1 cellular context compared by ENCODE assay signal in the genomic region with DNA sequence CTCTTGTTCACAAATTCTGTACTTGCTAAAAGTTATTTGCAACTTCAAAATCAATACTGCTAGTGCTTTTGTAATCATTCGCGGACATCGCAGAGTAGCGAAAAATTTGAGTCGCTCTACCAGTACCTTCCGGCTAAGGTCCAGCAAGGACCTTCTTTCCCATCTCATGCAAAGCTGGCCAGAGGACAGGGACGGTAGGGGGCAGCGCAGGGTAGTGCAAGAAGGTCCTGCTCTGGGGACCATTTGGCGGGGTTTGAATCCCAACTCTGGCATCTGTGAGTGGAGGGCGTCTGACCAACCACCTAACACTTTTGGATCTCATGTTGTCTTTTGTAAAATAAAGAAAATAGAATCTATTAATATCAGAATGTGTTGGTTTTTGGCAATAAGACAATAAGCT.
TF ChIP-seq lines count a peak whose summit lies in the region.

No MANE protein-coding gene starts in this region.

TF ChIP-seq in WTC11, 78 proteins besides CTCF, POLR2A, EP300 and RAD21:
- TF ChIP-seq, protein P1, sequence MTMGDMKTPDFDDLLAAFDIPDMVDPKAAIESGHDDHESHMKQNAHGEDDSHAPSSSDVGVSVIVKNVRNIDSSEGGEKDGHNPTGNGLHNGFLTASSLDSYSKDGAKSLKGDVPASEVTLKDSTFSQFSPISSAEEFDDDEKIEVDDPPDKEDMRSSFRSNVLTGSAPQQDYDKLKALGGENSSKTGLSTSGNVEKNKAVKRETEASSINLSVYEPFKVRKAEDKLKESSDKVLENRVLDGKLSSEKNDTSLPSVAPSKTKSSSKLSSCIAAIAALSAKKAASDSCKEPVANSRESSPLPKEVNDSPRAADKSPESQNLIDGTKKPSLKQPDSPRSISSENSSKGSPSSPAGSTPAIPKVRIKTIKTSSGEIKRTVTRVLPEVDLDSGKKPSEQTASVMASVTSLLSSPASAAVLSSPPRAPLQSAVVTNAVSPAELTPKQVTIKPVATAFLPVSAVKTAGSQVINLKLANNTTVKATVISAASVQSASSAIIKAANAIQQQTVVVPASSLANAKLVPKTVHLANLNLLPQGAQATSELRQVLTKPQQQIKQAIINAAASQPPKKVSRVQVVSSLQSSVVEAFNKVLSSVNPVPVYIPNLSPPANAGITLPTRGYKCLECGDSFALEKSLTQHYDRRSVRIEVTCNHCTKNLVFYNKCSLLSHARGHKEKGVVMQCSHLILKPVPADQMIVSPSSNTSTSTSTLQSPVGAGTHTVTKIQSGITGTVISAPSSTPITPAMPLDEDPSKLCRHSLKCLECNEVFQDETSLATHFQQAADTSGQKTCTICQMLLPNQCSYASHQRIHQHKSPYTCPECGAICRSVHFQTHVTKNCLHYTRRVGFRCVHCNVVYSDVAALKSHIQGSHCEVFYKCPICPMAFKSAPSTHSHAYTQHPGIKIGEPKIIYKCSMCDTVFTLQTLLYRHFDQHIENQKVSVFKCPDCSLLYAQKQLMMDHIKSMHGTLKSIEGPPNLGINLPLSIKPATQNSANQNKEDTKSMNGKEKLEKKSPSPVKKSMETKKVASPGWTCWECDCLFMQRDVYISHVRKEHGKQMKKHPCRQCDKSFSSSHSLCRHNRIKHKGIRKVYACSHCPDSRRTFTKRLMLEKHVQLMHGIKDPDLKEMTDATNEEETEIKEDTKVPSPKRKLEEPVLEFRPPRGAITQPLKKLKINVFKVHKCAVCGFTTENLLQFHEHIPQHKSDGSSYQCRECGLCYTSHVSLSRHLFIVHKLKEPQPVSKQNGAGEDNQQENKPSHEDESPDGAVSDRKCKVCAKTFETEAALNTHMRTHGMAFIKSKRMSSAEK (CRISPR knock-in tag; IDR thresholded peaks at IDR 0.05; ENCODE audit: borderline replicate concordance): no peak
- TF ChIP-seq, protein P2, sequence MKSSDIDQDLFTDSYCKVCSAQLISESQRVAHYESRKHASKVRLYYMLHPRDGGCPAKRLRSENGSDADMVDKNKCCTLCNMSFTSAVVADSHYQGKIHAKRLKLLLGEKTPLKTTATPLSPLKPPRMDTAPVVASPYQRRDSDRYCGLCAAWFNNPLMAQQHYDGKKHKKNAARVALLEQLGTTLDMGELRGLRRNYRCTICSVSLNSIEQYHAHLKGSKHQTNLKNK (CRISPR knock-in tag; IDR thresholded peaks at IDR 0.05): no peak
- TF ChIP-seq ZNF396 (CRISPR knock-in tag; IDR thresholded peaks at IDR 0.05; ENCODE audit: borderline replicate concordance): no peak
- no peak for TF ChIP-seq MYBL2 (CRISPR knock-in tag; IDR thresholded peaks at IDR 0.05)
- TF ChIP-seq, protein P3, sequence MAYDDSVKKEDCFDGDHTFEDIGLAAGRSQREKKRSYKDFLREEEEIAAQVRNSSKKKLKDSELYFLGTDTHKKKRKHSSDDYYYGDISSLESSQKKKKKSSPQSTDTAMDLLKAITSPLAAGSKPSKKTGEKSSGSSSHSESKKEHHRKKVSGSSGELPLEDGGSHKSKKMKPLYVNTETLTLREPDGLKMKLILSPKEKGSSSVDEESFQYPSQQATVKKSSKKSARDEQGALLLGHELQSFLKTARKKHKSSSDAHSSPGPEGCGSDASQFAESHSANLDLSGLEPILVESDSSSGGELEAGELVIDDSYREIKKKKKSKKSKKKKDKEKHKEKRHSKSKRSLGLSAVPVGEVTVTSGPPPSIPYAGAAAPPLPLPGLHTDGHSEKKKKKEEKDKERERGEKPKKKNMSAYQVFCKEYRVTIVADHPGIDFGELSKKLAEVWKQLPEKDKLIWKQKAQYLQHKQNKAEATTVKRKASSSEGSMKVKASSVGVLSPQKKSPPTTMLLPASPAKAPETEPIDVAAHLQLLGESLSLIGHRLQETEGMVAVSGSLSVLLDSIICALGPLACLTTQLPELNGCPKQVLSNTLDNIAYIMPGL (CRISPR knock-in tag; IDR thresholded peaks at IDR 0.05): no peak
- no peak for TF ChIP-seq ZNF416 (CRISPR knock-in tag; IDR thresholded peaks at IDR 0.05)
- TF ChIP-seq, protein P4, sequence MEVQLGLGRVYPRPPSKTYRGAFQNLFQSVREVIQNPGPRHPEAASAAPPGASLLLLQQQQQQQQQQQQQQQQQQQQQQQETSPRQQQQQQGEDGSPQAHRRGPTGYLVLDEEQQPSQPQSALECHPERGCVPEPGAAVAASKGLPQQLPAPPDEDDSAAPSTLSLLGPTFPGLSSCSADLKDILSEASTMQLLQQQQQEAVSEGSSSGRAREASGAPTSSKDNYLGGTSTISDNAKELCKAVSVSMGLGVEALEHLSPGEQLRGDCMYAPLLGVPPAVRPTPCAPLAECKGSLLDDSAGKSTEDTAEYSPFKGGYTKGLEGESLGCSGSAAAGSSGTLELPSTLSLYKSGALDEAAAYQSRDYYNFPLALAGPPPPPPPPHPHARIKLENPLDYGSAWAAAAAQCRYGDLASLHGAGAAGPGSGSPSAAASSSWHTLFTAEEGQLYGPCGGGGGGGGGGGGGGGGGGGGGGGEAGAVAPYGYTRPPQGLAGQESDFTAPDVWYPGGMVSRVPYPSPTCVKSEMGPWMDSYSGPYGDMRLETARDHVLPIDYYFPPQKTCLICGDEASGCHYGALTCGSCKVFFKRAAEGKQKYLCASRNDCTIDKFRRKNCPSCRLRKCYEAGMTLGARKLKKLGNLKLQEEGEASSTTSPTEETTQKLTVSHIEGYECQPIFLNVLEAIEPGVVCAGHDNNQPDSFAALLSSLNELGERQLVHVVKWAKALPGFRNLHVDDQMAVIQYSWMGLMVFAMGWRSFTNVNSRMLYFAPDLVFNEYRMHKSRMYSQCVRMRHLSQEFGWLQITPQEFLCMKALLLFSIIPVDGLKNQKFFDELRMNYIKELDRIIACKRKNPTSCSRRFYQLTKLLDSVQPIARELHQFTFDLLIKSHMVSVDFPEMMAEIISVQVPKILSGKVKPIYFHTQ (CRISPR knock-in tag; IDR thresholded peaks at IDR 0.05): no peak
- TF ChIP-seq ZBTB21 (CRISPR knock-in tag; IDR thresholded peaks at IDR 0.05; ENCODE audit: borderline replicate concordance): no peak
- TF ChIP-seq ZNF317 (CRISPR knock-in tag; IDR thresholded peaks at IDR 0.05; ENCODE audit: borderline replicate concordance, low read depth): no peak
- no peak for TF ChIP-seq ATF1 (CRISPR knock-in tag; IDR thresholded peaks at IDR 0.05)
- TF ChIP-seq GTF2I (CRISPR knock-in tag; conservative IDR thresholded peaks at IDR 0.05): no peak
- TF ChIP-seq, protein P5, sequence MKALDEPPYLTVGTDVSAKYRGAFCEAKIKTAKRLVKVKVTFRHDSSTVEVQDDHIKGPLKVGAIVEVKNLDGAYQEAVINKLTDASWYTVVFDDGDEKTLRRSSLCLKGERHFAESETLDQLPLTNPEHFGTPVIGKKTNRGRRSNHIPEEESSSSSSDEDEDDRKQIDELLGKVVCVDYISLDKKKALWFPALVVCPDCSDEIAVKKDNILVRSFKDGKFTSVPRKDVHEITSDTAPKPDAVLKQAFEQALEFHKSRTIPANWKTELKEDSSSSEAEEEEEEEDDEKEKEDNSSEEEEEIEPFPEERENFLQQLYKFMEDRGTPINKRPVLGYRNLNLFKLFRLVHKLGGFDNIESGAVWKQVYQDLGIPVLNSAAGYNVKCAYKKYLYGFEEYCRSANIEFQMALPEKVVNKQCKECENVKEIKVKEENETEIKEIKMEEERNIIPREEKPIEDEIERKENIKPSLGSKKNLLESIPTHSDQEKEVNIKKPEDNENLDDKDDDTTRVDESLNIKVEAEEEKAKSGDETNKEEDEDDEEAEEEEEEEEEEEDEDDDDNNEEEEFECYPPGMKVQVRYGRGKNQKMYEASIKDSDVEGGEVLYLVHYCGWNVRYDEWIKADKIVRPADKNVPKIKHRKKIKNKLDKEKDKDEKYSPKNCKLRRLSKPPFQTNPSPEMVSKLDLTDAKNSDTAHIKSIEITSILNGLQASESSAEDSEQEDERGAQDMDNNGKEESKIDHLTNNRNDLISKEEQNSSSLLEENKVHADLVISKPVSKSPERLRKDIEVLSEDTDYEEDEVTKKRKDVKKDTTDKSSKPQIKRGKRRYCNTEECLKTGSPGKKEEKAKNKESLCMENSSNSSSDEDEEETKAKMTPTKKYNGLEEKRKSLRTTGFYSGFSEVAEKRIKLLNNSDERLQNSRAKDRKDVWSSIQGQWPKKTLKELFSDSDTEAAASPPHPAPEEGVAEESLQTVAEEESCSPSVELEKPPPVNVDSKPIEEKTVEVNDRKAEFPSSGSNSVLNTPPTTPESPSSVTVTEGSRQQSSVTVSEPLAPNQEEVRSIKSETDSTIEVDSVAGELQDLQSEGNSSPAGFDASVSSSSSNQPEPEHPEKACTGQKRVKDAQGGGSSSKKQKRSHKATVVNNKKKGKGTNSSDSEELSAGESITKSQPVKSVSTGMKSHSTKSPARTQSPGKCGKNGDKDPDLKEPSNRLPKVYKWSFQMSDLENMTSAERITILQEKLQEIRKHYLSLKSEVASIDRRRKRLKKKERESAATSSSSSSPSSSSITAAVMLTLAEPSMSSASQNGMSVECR (CRISPR knock-in tag; IDR thresholded peaks at IDR 0.05; ENCODE audit: borderline replicate concordance): no peak
- no peak for TF ChIP-seq NR2C2 (CRISPR knock-in tag; IDR thresholded peaks at IDR 0.05)
- TF ChIP-seq CREM (CRISPR knock-in tag; IDR thresholded peaks at IDR 0.05): no peak
- TF ChIP-seq, protein P6, sequence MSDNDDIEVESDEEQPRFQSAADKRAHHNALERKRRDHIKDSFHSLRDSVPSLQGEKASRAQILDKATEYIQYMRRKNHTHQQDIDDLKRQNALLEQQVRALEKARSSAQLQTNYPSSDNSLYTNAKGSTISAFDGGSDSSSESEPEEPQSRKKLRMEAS (CRISPR knock-in tag; IDR thresholded peaks at IDR 0.05): no peak
- TF ChIP-seq IRF2 (CRISPR knock-in tag; IDR thresholded peaks at IDR 0.05; ENCODE audit: borderline replicate concordance, low read depth): no peak
- TF ChIP-seq, protein P7, sequence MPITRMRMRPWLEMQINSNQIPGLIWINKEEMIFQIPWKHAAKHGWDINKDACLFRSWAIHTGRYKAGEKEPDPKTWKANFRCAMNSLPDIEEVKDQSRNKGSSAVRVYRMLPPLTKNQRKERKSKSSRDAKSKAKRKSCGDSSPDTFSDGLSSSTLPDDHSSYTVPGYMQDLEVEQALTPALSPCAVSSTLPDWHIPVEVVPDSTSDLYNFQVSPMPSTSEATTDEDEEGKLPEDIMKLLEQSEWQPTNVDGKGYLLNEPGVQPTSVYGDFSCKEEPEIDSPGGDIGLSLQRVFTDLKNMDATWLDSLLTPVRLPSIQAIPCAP (CRISPR knock-in tag; IDR thresholded peaks at IDR 0.05): no peak
- no peak for TF ChIP-seq ELF4 (CRISPR knock-in tag; IDR thresholded peaks at IDR 0.05; ENCODE audit: low read depth)
- TF ChIP-seq, protein P8, sequence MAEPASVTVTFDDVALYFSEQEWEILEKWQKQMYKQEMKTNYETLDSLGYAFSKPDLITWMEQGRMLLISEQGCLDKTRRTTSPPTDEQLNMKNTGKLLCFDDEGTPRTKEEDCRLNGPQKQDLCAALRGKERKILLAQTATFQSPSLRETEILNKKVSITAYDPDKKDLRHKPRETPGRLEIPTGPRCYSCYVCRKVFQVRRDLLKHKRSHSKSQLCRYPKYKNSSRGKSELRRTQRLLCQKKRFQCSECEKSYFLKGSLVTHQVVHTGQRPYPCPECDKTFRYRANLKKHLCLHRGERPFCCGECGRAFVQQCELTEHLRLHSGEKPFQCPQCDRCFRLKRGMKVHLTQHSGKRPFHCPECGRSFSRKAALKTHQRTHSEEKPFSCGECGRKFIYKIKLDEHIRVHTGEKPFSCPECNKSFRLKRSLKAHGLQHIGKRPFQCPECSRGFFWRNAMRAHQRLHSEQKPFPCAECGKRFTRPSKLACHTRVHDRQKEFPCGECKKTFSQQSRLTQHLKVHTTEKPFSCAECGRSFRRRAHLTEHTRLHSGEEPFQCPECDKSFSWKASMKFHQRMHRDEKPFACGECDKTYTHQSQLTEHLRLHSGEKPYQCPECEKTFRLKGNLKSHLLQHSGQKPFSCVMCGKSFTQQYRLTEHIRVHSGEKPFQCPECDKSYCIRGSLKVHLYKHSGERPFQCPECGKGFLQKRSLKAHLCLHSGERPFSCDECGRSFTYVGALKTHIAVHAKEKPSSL (CRISPR knock-in tag; conservative IDR thresholded peaks at IDR 0.05): no peak
- no peak for TF ChIP-seq ZNF671 (CRISPR knock-in tag; IDR thresholded peaks at IDR 0.05)
